ENCODE assay signal across 1 cellular context in the genomic region with DNA sequence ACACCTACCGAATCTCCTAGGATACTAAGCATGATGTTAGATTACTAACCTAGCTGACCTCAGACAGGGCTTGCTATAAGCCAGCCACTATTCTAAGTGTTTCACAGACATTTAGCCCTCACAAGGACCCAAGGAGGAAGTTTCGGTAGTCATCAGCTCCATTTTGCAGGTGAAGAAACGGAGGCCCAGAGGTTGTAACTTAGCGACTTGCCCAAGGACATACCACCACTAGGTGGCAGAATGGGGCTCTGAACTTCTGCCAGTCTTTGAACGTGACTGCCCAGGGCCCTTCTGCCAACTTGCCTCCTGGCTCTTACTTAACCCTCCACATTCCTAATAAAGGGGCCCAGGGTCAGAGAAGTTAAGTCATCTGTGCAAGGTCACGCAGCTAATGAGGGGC.
TF ChIP-seq lines count a peak whose summit lies in the region.

No MANE protein-coding gene starts in this region.

TF ChIP-seq in K562, 482 proteins besides CTCF, POLR2A, EP300 and RAD21 (continued from another document):
- TF ChIP-seq RBM25 (IDR thresholded peaks at IDR 0.05; ENCODE audit: low read depth, low read length, severe bottlenecking): peak; percentile 77
- no peak for TF ChIP-seq NRF1 (conservative IDR thresholded peaks at IDR 0.05 in 1 of 2, IDR thresholded peaks at IDR 0.05 in 1 of 2)
- TF ChIP-seq, protein P1, sequence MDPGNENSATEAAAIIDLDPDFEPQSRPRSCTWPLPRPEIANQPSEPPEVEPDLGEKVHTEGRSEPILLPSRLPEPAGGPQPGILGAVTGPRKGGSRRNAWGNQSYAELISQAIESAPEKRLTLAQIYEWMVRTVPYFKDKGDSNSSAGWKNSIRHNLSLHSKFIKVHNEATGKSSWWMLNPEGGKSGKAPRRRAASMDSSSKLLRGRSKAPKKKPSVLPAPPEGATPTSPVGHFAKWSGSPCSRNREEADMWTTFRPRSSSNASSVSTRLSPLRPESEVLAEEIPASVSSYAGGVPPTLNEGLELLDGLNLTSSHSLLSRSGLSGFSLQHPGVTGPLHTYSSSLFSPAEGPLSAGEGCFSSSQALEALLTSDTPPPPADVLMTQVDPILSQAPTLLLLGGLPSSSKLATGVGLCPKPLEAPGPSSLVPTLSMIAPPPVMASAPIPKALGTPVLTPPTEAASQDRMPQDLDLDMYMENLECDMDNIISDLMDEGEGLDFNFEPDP (CRISPR knock-in tag; IDR thresholded peaks at IDR 0.05): no peak
- TF ChIP-seq GABPB1 (CRISPR knock-in tag; IDR thresholded peaks at IDR 0.05): no peak
- no peak for TF ChIP-seq RBBP5 (IDR thresholded peaks at IDR 0.05; ENCODE audit: borderline replicate concordance, insufficient read depth, low read length, poor library complexity, severe bottlenecking)
- TF ChIP-seq ZNF347 (CRISPR knock-in tag; IDR thresholded peaks at IDR 0.05; ENCODE audit: low read depth): no peak
- no peak for TF ChIP-seq XRCC3 (IDR thresholded peaks at IDR 0.05)
- peak; percentile 65; the same call in 1 of the 2 replicates for TF ChIP-seq ESRRA (IDR thresholded peaks at IDR 0.05; ENCODE audit: borderline replicate concordance, low read depth)
- peak; percentile 34; the same call in 1 of the 2 replicates for TF ChIP-seq BHLHE40 (IDR thresholded peaks at IDR 0.05; ENCODE audit: low read length)
- TF ChIP-seq, protein P2, sequence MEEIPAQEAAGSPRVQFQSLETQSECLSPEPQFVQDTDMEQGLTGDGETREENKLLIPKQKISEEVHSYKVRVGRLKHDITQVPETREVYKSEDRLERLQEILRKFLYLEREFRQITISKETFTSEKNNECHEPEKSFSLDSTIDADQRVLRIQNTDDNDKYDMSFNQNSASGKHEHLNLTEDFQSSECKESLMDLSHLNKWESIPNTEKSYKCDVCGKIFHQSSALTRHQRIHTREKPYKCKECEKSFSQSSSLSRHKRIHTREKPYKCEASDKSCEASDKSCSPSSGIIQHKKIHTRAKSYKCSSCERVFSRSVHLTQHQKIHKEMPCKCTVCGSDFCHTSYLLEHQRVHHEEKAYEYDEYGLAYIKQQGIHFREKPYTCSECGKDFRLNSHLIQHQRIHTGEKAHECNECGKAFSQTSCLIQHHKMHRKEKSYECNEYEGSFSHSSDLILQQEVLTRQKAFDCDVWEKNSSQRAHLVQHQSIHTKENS (CRISPR knock-in tag; IDR thresholded peaks at IDR 0.05): no peak
- TF ChIP-seq MTF1 (CRISPR knock-in tag; IDR thresholded peaks at IDR 0.05; ENCODE audit: borderline replicate concordance): no peak
- no peak for TF ChIP-seq ZNF316 (IDR thresholded peaks at IDR 0.05)
